In the genomic region with DNA sequence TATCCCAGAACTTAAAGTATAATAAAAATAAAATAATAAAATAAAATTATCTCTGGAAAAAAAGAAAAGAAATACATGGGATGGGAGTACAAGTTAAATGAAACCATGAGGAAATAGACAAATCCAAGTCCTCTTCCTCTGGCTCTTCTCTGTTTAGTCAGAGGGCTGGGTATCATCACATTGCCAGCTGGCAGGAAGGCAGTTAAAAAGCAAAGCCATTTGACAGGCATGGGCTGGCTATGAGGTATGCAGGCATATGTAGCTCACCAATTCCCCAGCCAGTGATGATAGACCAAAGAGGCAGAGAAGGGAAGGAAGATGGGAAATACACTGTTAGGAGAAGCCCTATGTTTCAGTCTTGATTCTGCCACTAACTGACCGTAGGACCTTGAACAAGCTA, we compare ENCODE assay signal across 16 cellular contexts. TPM values are rescaled to one million over a fixed set of nuclear protein-coding genes. Genes with fewer than 3 reads are reported as not detected.
DNase-seq lines count a peak whose midpoint lies in the region; ATAC-seq and TF ChIP-seq lines count a peak whose summit lies in the region.
"Had no signal": no experiment of that assay in that cellular context is flagged by ENCODE, and none has a peak within 500 bp of the region (broad histone marks: within the 10 kb centered on the region; RNA-seq: fewer than 3 reads in every experiment).

No MANE protein-coding gene starts in this region.

- no peak overlapping the region for H4K5ac ChIP-seq in IMR-90 (ENCODE audit: low read depth, low read length)

- 0 out of 2 replicates have a peak overlapping the region, but pooled peaks have one; percentile 31 for H3K14ac ChIP-seq in IMR-90 (replicated peaks; ENCODE audit: low read depth, low read length)

- H3K36me3 ChIP-seq in IMR-90 (ENCODE audit: control insufficient read depth, insufficient read depth, low read length) (no peaks in the 10 kb centered on the region), mucosa of descending colon (ENCODE audit: low read depth) (no peaks in the 10 kb centered on the region)
- H3K36me3 ChIP-seq: BLaER1 treated with 17β-estradiol and CSF1 and Interleukin-3, amounts not matched to agents 10 nM and 100 nM had no signal

- no peak overlapping the region for H3K4me2 ChIP-seq in IMR-90 (ENCODE audit: low read depth, low read length)
- H3K4me2 ChIP-seq: BLaER1 treated with 17β-estradiol and CSF1 and Interleukin-3, amounts not matched to agents 10 nM and 100 nM; GM23338 had no signal

- dilution Hi-C loops in IMR-90 (cut with HindIII; ENCODE audit: low sequenced_read_pairs, unreplicated experiment): no loop called here

- no peak overlapping the region for H3K4ac ChIP-seq in IMR-90 (ENCODE audit: low read depth, low read length)

- no peak for ATAC-seq in IMR-90 (ENCODE audit: low read depth)
- peak; percentile 53 for ATAC-seq in mucosa of descending colon
- ATAC-seq in stimulated activated naive CD8-positive, alpha-beta T cell treated with anti-CD3 and anti-CD28 coated beads, Interleukin-15, Interleukin-2, amounts not matched to agents 100 U/mL and 50 U/mL, for 24 hours: no peak
- ATAC-seq: GM23338 had no signal

- H2BK20ac ChIP-seq in IMR-90 (ENCODE audit: low read depth, low read length): no peak overlapping the region

- intact Hi-C loops in IMR-90 (cut with micrococcal nuclease): no loop called here
- intact Hi-C loops in mucosa of descending colon (cut with DNase I, micrococcal nuclease): no loop called here
- intact Hi-C loops in activated CD4-positive, alpha-beta memory T cell treated with anti-CD3 and anti-CD28 coated beads for 36 hours (cut with micrococcal nuclease): no loop called here

- in situ Hi-C loops in IMR-90 (cut with MboI; ENCODE audit: low sequenced_read_pairs): no loop called here

- H3K36me3 Mint-ChIP-seq in activated CD4-positive, alpha-beta memory T cell treated with anti-CD3 and anti-CD28 coated beads for 36 hours: no peaks in the 10 kb centered on the region
- H3K36me3 Mint-ChIP-seq: CD4-positive, CD25-positive, alpha-beta regulatory T cell had no signal

- POLR2A ChIA-PET in IMR-90 (lab: Charles Lee; ENCODE audit: unreplicated experiment): no interaction called here
- POLR2A ChIA-PET in activated CD4-positive, alpha-beta memory T cell treated with anti-CD3 and anti-CD28 coated beads for 36 hours (lab: Charles Lee): no interaction called here

- H3K4me1 Mint-ChIP-seq in activated CD4-positive, alpha-beta memory T cell treated with anti-CD3 and anti-CD28 coated beads for 36 hours (ENCODE audit: low read depth): no peaks in the 10 kb centered on the region
- H3K4me1 Mint-ChIP-seq: CD4-positive, CD25-positive, alpha-beta regulatory T cell; GM23338 had no signal

- no peak overlapping the region for H3K56ac ChIP-seq in IMR-90 (ENCODE audit: extremely low read depth, insufficient read depth, low read length)

- H4K8ac ChIP-seq in IMR-90 (ENCODE audit: low read depth in 2 of 2, low read length in 2 of 2): no peak overlapping the region

- no peak overlapping the region for H3K9ac ChIP-seq in IMR-90 (ENCODE audit: low read depth, low read length)
- H3K9ac ChIP-seq: BLaER1 treated with 17β-estradiol and CSF1 and Interleukin-3, amounts not matched to agents 10 nM and 100 nM had no signal

- no peak overlapping the region for H3K27ac Mint-ChIP-seq in activated CD4-positive, alpha-beta memory T cell treated with anti-CD3 and anti-CD28 coated beads for 36 hours
- H3K27ac Mint-ChIP-seq: CD4-positive, CD25-positive, alpha-beta regulatory T cell; GM23338 had no signal

- 0 out of 2 replicates have a peak overlapping the region, but pooled peaks have one; percentile 25 for H3K23ac ChIP-seq in IMR-90 (ENCODE audit: low read depth, low read length)

- peak overlapping the region; percentile 7; the same call in 1 of the 2 replicates for H2AK5ac ChIP-seq in IMR-90 (ENCODE audit: low read depth, low read length)

- BruUV-seq in IMR-90 (replicated peaks; lab: Mats Ljungman, UMichigan): no TSS peak

- H3K4me1 ChIP-seq in IMR-90 (ENCODE audit: control insufficient read depth, insufficient read depth, low read length) (no peaks in the 10 kb centered on the region), mucosa of descending colon (ENCODE audit: low read depth) (no peaks in the 10 kb centered on the region)

- no peak overlapping the region for H3K4me3 ChIP-seq in IMR-90 (ENCODE audit: insufficient read depth, low read depth, low read length)
- H3K4me3 ChIP-seq in epithelial cell of esophagus (ENCODE audit: low read length): no peak overlapping the region
- H3K4me3 ChIP-seq in mucosa of descending colon: no peak overlapping the region
- H3K4me3 ChIP-seq: BLaER1 treated with 17β-estradiol and CSF1 and Interleukin-3, amounts not matched to agents 10 nM and 100 nM; GM23338 had no signal

- WGBS in IMR-90 (ENCODE audit: extremely low coverage in 2 of 2, insufficient read length in 1 of 2), 2 experiments: 100% methylated on average over 1 of the region's 1 CpG; no CpG with 5 or more reads in 1 of the 2 experiments

- no peak overlapping the region for H2BK5ac ChIP-seq in IMR-90 (ENCODE audit: low read depth, low read length, poor library complexity, severe bottlenecking)

- no peak overlapping the region for H3K18ac ChIP-seq in IMR-90 (ENCODE audit: low read depth, low read length)

- TF ChIP-seq CTCF in IMR-90 (conservative IDR thresholded peaks at IDR 0.05; ENCODE audit: low read depth, low read length): no peak
- TF ChIP-seq CTCF in epithelial cell of esophagus (IDR thresholded peaks at IDR 0.05; ENCODE audit: insufficient read depth, low read depth, low read length, missing control alignments): no peak
- TF ChIP-seq CTCF in mucosa of descending colon (IDR thresholded peaks at IDR 0.05): no peak

- no peak for TF ChIP-seq POLR2A in IMR-90 (IDR thresholded peaks at IDR 0.05; ENCODE audit: low read depth, low read length)

- no peak overlapping the region for H4K91ac ChIP-seq in IMR-90 (ENCODE audit: insufficient read depth, low read depth, low read length)

- H3K27me3 Mint-ChIP-seq in activated CD4-positive, alpha-beta memory T cell treated with anti-CD3 and anti-CD28 coated beads for 36 hours: no peaks in the 10 kb centered on the region

- H3K27me3 ChIP-seq in IMR-90 (ENCODE audit: control insufficient read depth, insufficient read depth, low read length): no peaks in the 10 kb centered on the region
- H3K27me3 ChIP-seq: BLaER1 treated with 17β-estradiol and CSF1 and Interleukin-3, amounts not matched to agents 10 nM and 100 nM had no signal

- DNase-seq in DMS 273 (lab: John Stamatoyannopoulos, UW; ENCODE audit: unreplicated experiment) (peak; percentile 1), DMS 273 treated with DMSO at 0.1 percent for 48 hours (lab: John Stamatoyannopoulos, UW) (no peak), IMR-90 (no peak), epithelial cell of esophagus (ENCODE audit: low read depth) (peak; percentile 30), mucosa of descending colon (no peak), NOMO-1 (lab: John Stamatoyannopoulos, UW; ENCODE audit: unreplicated experiment in 2 of 2) (no peak)
- DNase-seq in stimulated activated naive CD8-positive, alpha-beta T cell treated with anti-CD3 and anti-CD28 coated beads, Interleukin-15, Interleukin-2, amounts not matched to agents 100 U/mL and 50 U/mL, for 24 hours: no peak
- DNase-seq in activated CD4-positive, alpha-beta memory T cell treated with anti-CD3 and anti-CD28 coated beads for 36 hours: no peak
- DNase-seq: CD4-positive, CD25-positive, alpha-beta regulatory T cell; DND-41; GF-D8; H7 had no signal

- H3K9me3 Mint-ChIP-seq in activated CD4-positive, alpha-beta memory T cell treated with anti-CD3 and anti-CD28 coated beads for 36 hours: no peaks in the 10 kb centered on the region
- H3K9me3 Mint-ChIP-seq: CD4-positive, CD25-positive, alpha-beta regulatory T cell; GM23338 had no signal

- TF ChIP-seq RAD21 in IMR-90 (IDR thresholded peaks at IDR 0.05; ENCODE audit: low read length): no peak

- H2AFZ ChIP-seq in IMR-90 (replicated peaks; ENCODE audit: low read length, poor library complexity): no peak overlapping the region
- H2AFZ ChIP-seq: GM23338 had no signal

- no peak overlapping the region for H3K4me3 Mint-ChIP-seq in activated CD4-positive, alpha-beta memory T cell treated with anti-CD3 and anti-CD28 coated beads for 36 hours
- H3K4me3 Mint-ChIP-seq: CD4-positive, CD25-positive, alpha-beta regulatory T cell; GM23338 had no signal

- no peak overlapping the region for H3K27ac ChIP-seq in IMR-90 (ENCODE audit: insufficient read depth, low read length)
- H3K27ac ChIP-seq: 22Rv1; BLaER1 treated with 17β-estradiol and CSF1 and Interleukin-3, amounts not matched to agents 10 nM and 100 nM; HL-60 had no signal

- no peaks in the 10 kb centered on the region for H3K79me1 ChIP-seq in IMR-90 (ENCODE audit: low read depth in 1 of 2, low read length in 2 of 2)

- H3K9me1 ChIP-seq in IMR-90 (ENCODE audit: insufficient read depth, low read length): peaks cover 5% of the 10 kb centered on the region

- CTCF ChIA-PET in IMR-90 (lab: Yijun Ruan, JAX): no interaction called here
- CTCF ChIA-PET in activated CD4-positive, alpha-beta memory T cell treated with anti-CD3 and anti-CD28 coated beads for 36 hours (lab: Charles Lee): interaction anchor here (1.0 kb wide), 1 partner anchor 21 kb away, joined by 3 read pairs; the partner anchor contains the start of gene RNF141

- H2BK120ac ChIP-seq in IMR-90 (ENCODE audit: low read depth, low read length): no peak overlapping the region

- H2BK15ac ChIP-seq in IMR-90 (ENCODE audit: low read depth, low read length): peak overlapping the region; percentile 43; the same call in 1 of the 3 replicates

- no peak overlapping the region for H2AK9ac ChIP-seq in IMR-90 (replicated peaks; ENCODE audit: low read depth, low read length, poor library complexity)

- H3K9me3 ChIP-seq in IMR-90 (ENCODE audit: control insufficient read depth, insufficient read depth, low read length) (no peaks in the 10 kb centered on the region), mucosa of descending colon (no peaks in the 10 kb centered on the region)
- H3K9me3 ChIP-seq: BLaER1 treated with 17β-estradiol and CSF1 and Interleukin-3, amounts not matched to agents 10 nM and 100 nM had no signal

- no peaks in the 10 kb centered on the region for H4K20me1 ChIP-seq in IMR-90 (ENCODE audit: insufficient read depth, low read length)
- H4K20me1 ChIP-seq: BLaER1 treated with 17β-estradiol and CSF1 and Interleukin-3, amounts not matched to agents 10 nM and 100 nM had no signal

RNA-seq across cellular contexts. Expression of gene LYVE1, which starts 6.5 kb away (rescaled TPM):
- total RNA-seq in IMR-90 (2012; rRNA removed) (not detected in 2 replicates), mucosa of descending colon (100 to 1,000 TPM in 1 of 3 donors, 10 to 100 TPM in 2; 14.4 to 137 (median 43.4) TPM)
- polyA plus RNA-seq in IMR-90 (2012; rRNA removed): not detected in 2 replicates
- not detected in 2 replicates for polyA plus RNA-seq in IMR-90 (2012; cell fraction: cytosol; rRNA removed)
- polyA plus RNA-seq in IMR-90 (2012; cell fraction: nucleus; rRNA removed; ENCODE audit: low replicate concordance): 0.04 and 0.32 TPM in 2 replicates
- total RNA-seq in activated CD4-positive, alpha-beta memory T cell treated with anti-CD3 and anti-CD28 coated beads for 36 hours: not detected
- total RNA-seq: CD4-positive, CD25-positive, alpha-beta regulatory T cell had no signal
- polyA plus RNA-seq: CD4-positive, CD25-positive, alpha-beta regulatory T cell; GM23338 had no signal

RNA-seq across cellular contexts. Expression of gene RNF141, which starts 21.0 kb away (rescaled TPM):
- total RNA-seq in IMR-90 (2012; rRNA removed): 18.6 and 34.2 TPM in 2 replicates
- 10.6 and 13.8 TPM in 2 replicates for polyA plus RNA-seq in IMR-90 (2012; rRNA removed)
- polyA plus RNA-seq in IMR-90 (2012; cell fraction: cytosol; rRNA removed): 2.1 and 3.4 TPM in 2 replicates
- 0.53 and 6.1 TPM in 2 replicates for polyA plus RNA-seq in IMR-90 (2012; cell fraction: nucleus; rRNA removed; ENCODE audit: low replicate concordance)
- 10 to 100 TPM; 32.8 to 35.5 (median 34.7) TPM for total RNA-seq in mucosa of descending colon
- total RNA-seq in activated CD4-positive, alpha-beta memory T cell treated with anti-CD3 and anti-CD28 coated beads for 36 hours: 10 to 100 TPM; 17.9 to 18.7 TPM

Comparison
In these comparisons a context has a peak if more than half of its experiments do, and no peak if none do; other contexts are left out.
1. DNase-seq: peak in DMS 273 (single experiment) and epithelial cell of esophagus (single experiment); none in DMS 273 treated with DMSO at 0.1 percent for 48 hours (single experiment), IMR-90 (single experiment), mucosa of descending colon (0 of 3), stimulated activated naive CD8-positive, alpha-beta T cell treated with anti-CD3 and anti-CD28 coated beads, Interleukin-15, Interleukin-2, amounts not matched to agents 100 U/mL and 50 U/mL, for 24 hours (single experiment), activated CD4-positive, alpha-beta memory T cell treated with anti-CD3 and anti-CD28 coated beads for 36 hours (single experiment) and NOMO-1 (0 of 2).
2. RNA of gene LYVE1, which starts 6.5 kb away (total RNA-seq): 14.4 to 137 TPM in mucosa of descending colon; not detected in IMR-90 and not detected in activated CD4-positive, alpha-beta memory T cell treated with anti-CD3 and anti-CD28 coated beads for 36 hours; every median in the first group is over 10 times any median in the second.